15 cellular contexts compared by ENCODE assay signal in genomic region chr1:113792986-113793385, GRCh38. TPM values are rescaled to one million over a fixed set of nuclear protein-coding genes. Genes with fewer than 3 reads are reported as not detected.
DNase-seq lines count a peak whose midpoint lies in the region; ATAC-seq and TF ChIP-seq lines count a peak whose summit lies in the region.
"Had no signal": no experiment of that assay in that cellular context is flagged by ENCODE, and none has a peak within 500 bp of the region (broad histone marks: within the 10 kb centered on the region; RNA-seq: fewer than 3 reads in every experiment).

No MANE protein-coding gene starts in this region.

- peaks cover 79% of the 10 kb centered on the region for H3K36me3 Mint-ChIP-seq in CD4-positive, alpha-beta T cell (ENCODE audit: low read depth)
- peaks cover 54% of the 10 kb centered on the region for H3K36me3 Mint-ChIP-seq in activated T-helper 1 cell treated with anti-CD3 and anti-CD28 coated beads, Interleukin-12 subunit alpha, Interleukin-12 subunit beta, Interleukin-2, Interleukin-4 antibody, amounts not matched to agents 30 ng/mL and 10 ng/mL and 1 ng/mL, durations not matched to agents 14 hours and 24 hours and 36 hours (ENCODE audit: low read depth)

- no TSS peak for BruUV-seq in IMR-90 (replicated peaks; lab: Mats Ljungman, UMichigan)

- no peak overlapping the region for H3K23ac ChIP-seq in IMR-90 (ENCODE audit: low read depth, low read length)

- H3K4me3 ChIP-seq in IMR-90 (ENCODE audit: insufficient read depth, low read depth, low read length) (no peak overlapping the region), uterus (no peak overlapping the region)
- H3K4me3 ChIP-seq: adrenal gland, GM23338, tibial artery had no signal

- no peak overlapping the region for H4K5ac ChIP-seq in IMR-90 (ENCODE audit: low read depth, low read length)

- no peak for ATAC-seq in CD4-positive, alpha-beta T cell (ENCODE audit: poor library complexity)
- ATAC-seq in IMR-90 (ENCODE audit: low read depth): peak; percentile 88
- no peak for ATAC-seq in GM21825 (IDR thresholded peaks at IDR 0.05; ENCODE audit: unreplicated experiment)
- no peak for ATAC-seq in HG03097 (IDR thresholded peaks at IDR 0.05; ENCODE audit: low FRiP score, unreplicated experiment)
- ATAC-seq: GM23338 had no signal

- H3K27me3 ChIP-seq in CD4-positive, alpha-beta T cell (ENCODE audit: control insufficient read depth, insufficient read depth, low read length): no peaks in the 10 kb centered on the region
- H3K27me3 ChIP-seq in IMR-90 (ENCODE audit: control insufficient read depth, insufficient read depth, low read length) (no peaks in the 10 kb centered on the region), uterus (no peaks in the 10 kb centered on the region)
- H3K27me3 ChIP-seq: adrenal gland, tibial artery had no signal

- H2BK120ac ChIP-seq in IMR-90 (ENCODE audit: low read depth, low read length): no peak overlapping the region

- H3K27ac Mint-ChIP-seq in CD4-positive, alpha-beta T cell: peak overlapping the region; percentile 70
- peak overlapping the region; percentile 25 for H3K27ac Mint-ChIP-seq in activated T-helper 1 cell treated with anti-CD3 and anti-CD28 coated beads, Interleukin-12 subunit alpha, Interleukin-12 subunit beta, Interleukin-2, Interleukin-4 antibody, amounts not matched to agents 30 ng/mL and 10 ng/mL and 1 ng/mL, durations not matched to agents 14 hours and 24 hours and 36 hours

- H3K9me3 ChIP-seq in CD4-positive, alpha-beta T cell (ENCODE audit: control insufficient read depth, low read length): no peaks in the 10 kb centered on the region
- no peaks in the 10 kb centered on the region for H3K9me3 ChIP-seq in IMR-90 (ENCODE audit: control insufficient read depth, insufficient read depth, low read length)
- no peaks in the 10 kb centered on the region for H3K9me3 ChIP-seq in uterus
- H3K9me3 ChIP-seq: adrenal gland, tibial artery had no signal

- DNase-seq in CD4-positive, alpha-beta T cell: no peak
- DNase-seq in IMR-90: peak; percentile 70
- DNase-seq in activated T-helper 1 cell treated with anti-CD3 and anti-CD28 coated beads, Interleukin-12 subunit alpha, Interleukin-12 subunit beta, Interleukin-2, Interleukin-4 antibody, amounts not matched to agents 30 ng/mL and 10 ng/mL and 1 ng/mL, durations not matched to agents 14 hours and 24 hours and 36 hours (ENCODE audit: low spot score): no peak
- DNase-seq in kidney tubule cell (ENCODE audit: low spot score): peak; percentile 32
- no peak for DNase-seq in uterus
- no peak for DNase-seq in NCI-H187 (lab: John Stamatoyannopoulos, UW)
- DNase-seq: adrenal gland, GF-D8, NCI-H1092 treated with DMSO at 0.1 percent for 48 hours, retina, tibial artery had no signal

- peaks cover 17% of the 10 kb centered on the region; the same call in 1 of the 2 replicates for H4K20me1 ChIP-seq in IMR-90 (ENCODE audit: insufficient read depth, low read length)

- no peak overlapping the region for H3K18ac ChIP-seq in IMR-90 (ENCODE audit: low read depth, low read length)

- dilution Hi-C loops in IMR-90 (cut with HindIII; ENCODE audit: low sequenced_read_pairs, unreplicated experiment): no loop called here

- CTCF ChIA-PET in CD4-positive, alpha-beta T cell (lab: Charles Lee): interaction anchor here (1.1 kb wide), 1 partner anchor 720 kb away, joined by 3 read pairs; the partner anchor contains the start of gene LRIG2
- CTCF ChIA-PET in IMR-90 (lab: Yijun Ruan, JAX): interaction anchor here (0.6 kb wide), 1 partner anchor 1062 kb away, joined by 5 read pairs; no protein-coding TSS in a partner anchor

- no peak for TF ChIP-seq POLR2A in IMR-90 (IDR thresholded peaks at IDR 0.05; ENCODE audit: low read depth, low read length)
- TF ChIP-seq POLR2A in uterus (IDR thresholded peaks at IDR 0.05): no peak

- no peak overlapping the region for H3K27ac ChIP-seq in CD4-positive, alpha-beta T cell (ENCODE audit: low read depth, low read length)
- no peak overlapping the region for H3K27ac ChIP-seq in IMR-90 (ENCODE audit: insufficient read depth, low read length)
- H3K27ac ChIP-seq in uterus: no peak overlapping the region
- H3K27ac ChIP-seq: adrenal gland had no signal

- no peak overlapping the region for H4K91ac ChIP-seq in IMR-90 (ENCODE audit: insufficient read depth, low read depth, low read length)

- no peaks in the 10 kb centered on the region for H3K27me3 Mint-ChIP-seq in CD4-positive, alpha-beta T cell
- H3K27me3 Mint-ChIP-seq in activated T-helper 1 cell treated with anti-CD3 and anti-CD28 coated beads, Interleukin-12 subunit alpha, Interleukin-12 subunit beta, Interleukin-2, Interleukin-4 antibody, amounts not matched to agents 30 ng/mL and 10 ng/mL and 1 ng/mL, durations not matched to agents 14 hours and 24 hours and 36 hours (ENCODE audit: insufficient read depth): no peaks in the 10 kb centered on the region
- H3K27me3 Mint-ChIP-seq: dendritic cell treated with granulocyte-macrophage colony-stimulating factor and Interleukin-4, amounts not matched to agents 40 ng/mL and 50 ng/mL, for 4 days had no signal

- H3K9me1 ChIP-seq in IMR-90 (ENCODE audit: insufficient read depth, low read length): peaks cover 12% of the 10 kb centered on the region

- H3K4me1 ChIP-seq in IMR-90 (ENCODE audit: control insufficient read depth, insufficient read depth, low read length) (peaks cover 4% of the 10 kb centered on the region; the same call in 1 of the 2 replicates), uterus (no peaks in the 10 kb centered on the region)

- no peak overlapping the region for H3K4me3 Mint-ChIP-seq in CD4-positive, alpha-beta T cell
- H3K4me3 Mint-ChIP-seq in activated T-helper 1 cell treated with anti-CD3 and anti-CD28 coated beads, Interleukin-12 subunit alpha, Interleukin-12 subunit beta, Interleukin-2, Interleukin-4 antibody, amounts not matched to agents 30 ng/mL and 10 ng/mL and 1 ng/mL, durations not matched to agents 14 hours and 24 hours and 36 hours: no peak overlapping the region
- H3K4me3 Mint-ChIP-seq: dendritic cell treated with granulocyte-macrophage colony-stimulating factor and Interleukin-4, amounts not matched to agents 40 ng/mL and 50 ng/mL, for 4 days; GM23338 had no signal

- H3K9ac ChIP-seq in IMR-90 (ENCODE audit: low read depth, low read length): no peak overlapping the region

- no peak overlapping the region for H2BK20ac ChIP-seq in IMR-90 (ENCODE audit: low read depth, low read length)

- H3K56ac ChIP-seq in IMR-90 (ENCODE audit: extremely low read depth, insufficient read depth, low read length): no peak overlapping the region

- H4K8ac ChIP-seq in IMR-90 (ENCODE audit: low read depth in 2 of 2, low read length in 2 of 2): no peak overlapping the region

- POLR2A ChIA-PET in CD4-positive, alpha-beta T cell (lab: Charles Lee): interaction anchor here (1.4 to 1.7 kb wide), 4 partner anchors 9 to 19 kb away, joined by 3 to 11 read pairs (median 8); partner anchors contain the start of gene RSBN1
- POLR2A ChIA-PET in IMR-90 (lab: Charles Lee; ENCODE audit: unreplicated experiment): no interaction called here

- H3K14ac ChIP-seq in IMR-90 (replicated peaks; ENCODE audit: low read depth, low read length): no peak overlapping the region

- TF ChIP-seq CTCF in CD4-positive, alpha-beta T cell (IDR thresholded peaks at IDR 0.05): no peak
- no peak for TF ChIP-seq CTCF in IMR-90 (conservative IDR thresholded peaks at IDR 0.05; ENCODE audit: low read depth, low read length)
- no peak for TF ChIP-seq CTCF in uterus (IDR thresholded peaks at IDR 0.05)

- peaks cover 41 to 57% of the 10 kb centered on the region in 2 experiments for H3K79me1 ChIP-seq in IMR-90 (ENCODE audit: low read depth in 1 of 2, low read length in 2 of 2)

- H3K4ac ChIP-seq in IMR-90 (ENCODE audit: low read depth, low read length): no peak overlapping the region

- H3K4me1 Mint-ChIP-seq in CD4-positive, alpha-beta T cell (ENCODE audit: low read depth): peaks cover 92% of the 10 kb centered on the region
- peaks cover 44% of the 10 kb centered on the region for H3K4me1 Mint-ChIP-seq in activated T-helper 1 cell treated with anti-CD3 and anti-CD28 coated beads, Interleukin-12 subunit alpha, Interleukin-12 subunit beta, Interleukin-2, Interleukin-4 antibody, amounts not matched to agents 30 ng/mL and 10 ng/mL and 1 ng/mL, durations not matched to agents 14 hours and 24 hours and 36 hours (ENCODE audit: low read depth)

- intact Hi-C loops in CD4-positive, alpha-beta T cell (cut with DNase I, micrococcal nuclease): no loop called here
- intact Hi-C loops in IMR-90 (cut with micrococcal nuclease) (no loop called here), uterus (cut with DNase I; ENCODE audit: low total_unique reads) (no loop called here)
- intact Hi-C loops in activated T-helper 1 cell treated with anti-CD3 and anti-CD28 coated beads, Interleukin-12 subunit alpha, Interleukin-12 subunit beta, Interleukin-2, Interleukin-4 antibody, amounts not matched to agents 30 ng/mL and 10 ng/mL and 1 ng/mL, durations not matched to agents 14 hours and 24 hours and 36 hours (cut with micrococcal nuclease): no loop called here

- no peak overlapping the region for H2BK15ac ChIP-seq in IMR-90 (ENCODE audit: low read depth, low read length)

- H3K4me2 ChIP-seq in IMR-90 (ENCODE audit: low read depth, low read length): no peak overlapping the region
- H3K4me2 ChIP-seq: GM23338 had no signal

- H2AFZ ChIP-seq in IMR-90 (replicated peaks; ENCODE audit: low read length, poor library complexity): no peak overlapping the region
- H2AFZ ChIP-seq: GM23338 had no signal

- no peak overlapping the region for H2AK5ac ChIP-seq in IMR-90 (ENCODE audit: low read depth, low read length)

- H2AK9ac ChIP-seq in IMR-90 (replicated peaks; ENCODE audit: low read depth, low read length, poor library complexity): no peak overlapping the region

- no CpG with 5 or more reads among the region's 1 CpG for WGBS in IMR-90 (ENCODE audit: extremely low coverage in 2 of 2, insufficient read length in 1 of 2), 2 experiments

- H3K36me3 ChIP-seq in IMR-90 (ENCODE audit: control insufficient read depth, insufficient read depth, low read length) (peaks cover 11% of the 10 kb centered on the region), uterus (no peaks in the 10 kb centered on the region)

- H3K9me3 Mint-ChIP-seq in CD4-positive, alpha-beta T cell: no peaks in the 10 kb centered on the region
- H3K9me3 Mint-ChIP-seq in activated T-helper 1 cell treated with anti-CD3 and anti-CD28 coated beads, Interleukin-12 subunit alpha, Interleukin-12 subunit beta, Interleukin-2, Interleukin-4 antibody, amounts not matched to agents 30 ng/mL and 10 ng/mL and 1 ng/mL, durations not matched to agents 14 hours and 24 hours and 36 hours: no peaks in the 10 kb centered on the region
- H3K9me3 Mint-ChIP-seq: dendritic cell treated with granulocyte-macrophage colony-stimulating factor and Interleukin-4, amounts not matched to agents 40 ng/mL and 50 ng/mL, for 4 days; GM23338 had no signal

- no peak for TF ChIP-seq RAD21 in IMR-90 (IDR thresholded peaks at IDR 0.05; ENCODE audit: low read length)

- H2BK5ac ChIP-seq in IMR-90 (ENCODE audit: low read depth, low read length, poor library complexity, severe bottlenecking): no peak overlapping the region

- in situ Hi-C loops in IMR-90 (cut with MboI; ENCODE audit: low sequenced_read_pairs): no loop called here

RNA-seq across cellular contexts. Expression of gene RSBN1, which starts 19.3 kb away (rescaled TPM):
- total RNA-seq in CD4-positive, alpha-beta T cell: 10 to 100 TPM; 44.2 to 44.6 TPM
- 11.7 and 12.8 TPM in 2 replicates for total RNA-seq in IMR-90 (2012; rRNA removed)
- polyA plus RNA-seq in IMR-90 (2012; rRNA removed): 4.6 and 5.3 TPM in 2 replicates
- polyA plus RNA-seq in IMR-90 (2012; cell fraction: cytosol; rRNA removed): 1.8 and 3.0 TPM in 2 replicates
- polyA plus RNA-seq in IMR-90 (2012; cell fraction: nucleus; rRNA removed; ENCODE audit: low replicate concordance): 3.0 and 10.1 TPM in 2 replicates
- 18.4 and 19.5 TPM in 2 replicates for total RNA-seq in activated T-helper 1 cell treated with anti-CD3 and anti-CD28 coated beads, Interleukin-12 subunit alpha, Interleukin-12 subunit beta, Interleukin-2, Interleukin-4 antibody, amounts not matched to agents 30 ng/mL and 10 ng/mL and 1 ng/mL, durations not matched to agents 14 hours and 24 hours and 36 hours
- 10 to 100 TPM; 33.5 to 56.4 (median 38.3) TPM for total RNA-seq in uterus

RNA-seq across cellular contexts. Expression of gene PHTF1, which starts 33.7 kb away (rescaled TPM):
- 1 to 10 TPM; 3.1 to 4.0 TPM for total RNA-seq in CD4-positive, alpha-beta T cell
- total RNA-seq in IMR-90 (2012; rRNA removed): 13.3 and 20.6 TPM in 2 replicates
- 7.6 and 9.6 TPM in 2 replicates for polyA plus RNA-seq in IMR-90 (2012; rRNA removed)
- polyA plus RNA-seq in IMR-90 (2012; cell fraction: cytosol; rRNA removed): 3.6 and 3.7 TPM in 2 replicates
- 6.1 and 13.0 TPM in 2 replicates for polyA plus RNA-seq in IMR-90 (2012; cell fraction: nucleus; rRNA removed; ENCODE audit: low replicate concordance)
- 14.7 and 16.6 TPM in 2 replicates for total RNA-seq in activated T-helper 1 cell treated with anti-CD3 and anti-CD28 coated beads, Interleukin-12 subunit alpha, Interleukin-12 subunit beta, Interleukin-2, Interleukin-4 antibody, amounts not matched to agents 30 ng/mL and 10 ng/mL and 1 ng/mL, durations not matched to agents 14 hours and 24 hours and 36 hours
- total RNA-seq in uterus: 10 to 100 TPM in 3 of 4 donors, 1 to 10 TPM in 1; 7.6 to 30.3 (median 17.0) TPM

Comparison
In these comparisons a context has a peak if more than half of its experiments do, and no peak if none do; other contexts are left out.
1. DNase-seq: peak in IMR-90 (single experiment) and kidney tubule cell (single experiment); none in CD4-positive, alpha-beta T cell (0 of 10), activated T-helper 1 cell treated with anti-CD3 and anti-CD28 coated beads, Interleukin-12 subunit alpha, Interleukin-12 subunit beta, Interleukin-2, Interleukin-4 antibody, amounts not matched to agents 30 ng/mL and 10 ng/mL and 1 ng/mL, durations not matched to agents 14 hours and 24 hours and 36 hours (single experiment), uterus (0 of 2) and NCI-H187 (0 of 2).